8 cellular contexts compared by ENCODE assay signal in genomic region chr1:165828103-165828558, GRCh38. TPM values are rescaled to one million over a fixed set of nuclear protein-coding genes. Genes with fewer than 3 reads are reported as not detected.
DNase-seq lines count a peak whose midpoint lies in the region; ATAC-seq and TF ChIP-seq lines count a peak whose summit lies in the region.

No MANE protein-coding gene starts in this region.

- peak overlapping the region; percentile 95 for H3K27ac Mint-ChIP-seq in Caco-2 (ENCODE audit: unreplicated experiment)

- no peaks in the 10 kb centered on the region for H3K27me3 Mint-ChIP-seq in Caco-2 (ENCODE audit: insufficient read depth, unreplicated experiment)

- peak overlapping the region; percentile 92 for H3K4me3 Mint-ChIP-seq in Caco-2 (ENCODE audit: unreplicated experiment)

- POLR2A ChIA-PET in Caco-2 (lab: Charles Lee) = interaction anchor here (1.4 kb wide), 1 partner anchor 59 kb away, joined by 11 read pairs; the partner anchor contains the start of gene TMCO1

- H3K36me3 Mint-ChIP-seq in Caco-2 (ENCODE audit: insufficient read depth, unreplicated experiment) = peaks cover 16% of the 10 kb centered on the region

- intact Hi-C loops in Caco-2 (cut with micrococcal nuclease; ENCODE audit: unreplicated experiment) = loop anchor here (2.0 kb wide), 3 partner anchors 67 to 197 kb away; partner anchors contain the start of gene MGST3
- intact Hi-C loops in uterus (cut with DNase I; ENCODE audit: low total_unique reads) = no loop called here

- H3K27ac ChIP-seq in Peyer's patch = peak overlapping the region; percentile 73 to 98 (median 88)
- peak overlapping the region; percentile 49 for H3K27ac ChIP-seq in parathyroid adenoma
- H3K27ac ChIP-seq in uterus = peak overlapping the region; percentile 86 to 91

- ATAC-seq in GM19372 (IDR thresholded peaks at IDR 0.05; ENCODE audit: low read depth, unreplicated experiment) (peak; percentile 34), HG03460 (IDR thresholded peaks at IDR 0.05; ENCODE audit: unreplicated experiment) (peak; percentile 42)

- H3K4me2 ChIP-seq in parathyroid adenoma (ENCODE audit: low read length) = peak overlapping the region; percentile 87

- H3K4me1 Mint-ChIP-seq in Caco-2 (ENCODE audit: low read depth, unreplicated experiment) = no peaks in the 10 kb centered on the region

- DNase-seq in Caco-2 (peak; percentile 57 to 68), Peyer's patch (peak; percentile 39 to 74 (median 63)), glomerular visceral epithelial cell (ENCODE audit: extremely low spot score) (peak; percentile 60), uterus (peak; percentile 24 to 29)
- peak; percentile 50 for DNase-seq in activated naive CD4-positive, alpha-beta T cell treated with Interleukin-2 at 50 U/mL for 16 hours

- TF ChIP-seq CTCF in Caco-2 (IDR thresholded peaks at IDR 0.05; ENCODE audit: insufficient read depth in 1 of 2, low read depth in 1 of 2, low read length in 1 of 2, severe bottlenecking in 1 of 2, unreplicated experiment in 1 of 2) (no peak), Peyer's patch (IDR thresholded peaks at IDR 0.05) (peak in 1 of 6 experiments; percentile 1), parathyroid adenoma (IDR thresholded peaks at IDR 0.05) (no peak), uterus (IDR thresholded peaks at IDR 0.05) (peak in 2 of 4 experiments; percentile 10 to 13)

- no peaks in the 10 kb centered on the region for H3K9me3 ChIP-seq in Caco-2
- no peaks in the 10 kb centered on the region for H3K9me3 ChIP-seq in Peyer's patch
- H3K9me3 ChIP-seq in parathyroid adenoma (ENCODE audit: control insufficient read depth, low read length) = no peaks in the 10 kb centered on the region
- no peaks in the 10 kb centered on the region for H3K9me3 ChIP-seq in uterus

- H3K4me1 ChIP-seq in Caco-2 (peaks cover 7% of the 10 kb centered on the region; the same call in 1 of the 2 replicates), Peyer's patch (peaks cover 0 to 18% (median 6%) of the 10 kb centered on the region in 4 donors), parathyroid adenoma (no peaks in the 10 kb centered on the region), uterus (no peaks in the 10 kb centered on the region)

- H3K4me3 ChIP-seq in Caco-2 (ENCODE audit: low read depth, low read length) (peak overlapping the region; percentile 93), Peyer's patch (peak overlapping the region; percentile 79 to 100 (median 90)), parathyroid adenoma (ENCODE audit: low read depth, low read length) (peak overlapping the region; percentile 74), uterus (peak overlapping the region; percentile 41 to 61)

- no peak for TF ChIP-seq POLR2A in Peyer's patch (IDR thresholded peaks at IDR 0.05)
- no peak for TF ChIP-seq POLR2A in uterus (IDR thresholded peaks at IDR 0.05)

- H3K79me2 ChIP-seq in parathyroid adenoma = peaks cover 2% of the 10 kb centered on the region

- H3K36me3 ChIP-seq in Caco-2 (ENCODE audit: control insufficient read depth, insufficient read depth, low read length) (no peaks in the 10 kb centered on the region), Peyer's patch (no peaks in the 10 kb centered on the region), parathyroid adenoma (ENCODE audit: control insufficient read depth, insufficient read depth, low read length) (no peaks in the 10 kb centered on the region), uterus (no peaks in the 10 kb centered on the region)

- no peaks in the 10 kb centered on the region for H3K9me3 Mint-ChIP-seq in Caco-2 (ENCODE audit: unreplicated experiment)

- H3K9ac ChIP-seq in parathyroid adenoma = no peak overlapping the region

- no peaks in the 10 kb centered on the region for H3K27me3 ChIP-seq in Caco-2 (replicated peaks; ENCODE audit: control insufficient read depth, insufficient read depth, low read length)
- no peaks in the 10 kb centered on the region for H3K27me3 ChIP-seq in Peyer's patch
- no peaks in the 10 kb centered on the region for H3K27me3 ChIP-seq in parathyroid adenoma (ENCODE audit: control insufficient read depth, insufficient read depth, low read length)
- no peaks in the 10 kb centered on the region for H3K27me3 ChIP-seq in uterus

- peak overlapping the region; percentile 58 for H2AFZ ChIP-seq in parathyroid adenoma

- BruUV-seq in Caco-2 (replicated peaks; lab: Mats Ljungman, UMichigan) = no TSS peak

- CTCF ChIA-PET in Caco-2 (lab: Charles Lee) = interaction anchor here (0.6 to 1.5 kb wide), 6 partner anchors 17 to 130 kb away, joined by 3 to 5 read pairs (median 4); no protein-coding TSS in a partner anchor

RNA-seq across cellular contexts. Expression of gene UCK2, which starts 0.7 kb away (rescaled TPM):
- total RNA-seq in Caco-2 (2022) = 65.0 and 67.2 TPM in 2 replicates
- total RNA-seq in Peyer's patch = 100 to 1,000 TPM in 2 of 4 donors, 10 to 100 TPM in 2; 36.3 to 117 (median 84.7) TPM
- 10 to 100 TPM in 3 of 4 donors, 1 to 10 TPM in 1; 3.5 to 34.1 (median 25.7) TPM for total RNA-seq in uterus

RNA-seq across cellular contexts. Expression of gene TMCO1, which starts 59.5 kb away (rescaled TPM):
- 138 and 152 TPM in 2 replicates for total RNA-seq in Caco-2 (2022)
- total RNA-seq in Peyer's patch = 100 to 1,000 TPM in 1 of 4 donors, 10 to 100 TPM in 3; 29.7 to 183 (median 72.9) TPM
- total RNA-seq in uterus = 10 to 100 TPM; 36.2 to 87.1 (median 54.8) TPM

Comparison
In these comparisons a context has a peak if more than half of its experiments do, and no peak if none do; other contexts are left out.
1. Peak in every context shown above with its lines: DNase-seq, ATAC-seq, H3K4me3 ChIP-seq and H3K27ac ChIP-seq.